Comparison of ENCODE assay signal across 15 cellular contexts in genomic region chr10:13969792-13970140, GRCh38.
DNase-seq lines count a peak whose midpoint lies in the region; ATAC-seq and TF ChIP-seq lines count a peak whose summit lies in the region.
"Had no signal": no experiment of that assay in that cellular context is flagged by ENCODE, and none has a peak within 500 bp of the region (broad histone marks: within the 10 kb centered on the region; RNA-seq: fewer than 3 reads in every experiment).

No MANE protein-coding gene starts in this region.

- H3K27me3 ChIP-seq in SK-N-SH (ENCODE audit: insufficient read depth), result no peaks in the 10 kb centered on the region
- H3K27me3 ChIP-seq: pancreas had no signal

- no peak overlapping the region for H3K9ac ChIP-seq in SK-N-SH

- no peaks in the 10 kb centered on the region for H3K36me3 ChIP-seq in SK-N-SH (replicated peaks in 1 of 2; ENCODE audit: control insufficient read depth in 1 of 2, insufficient read depth in 2 of 2, low read length in 1 of 2)
- H3K36me3 ChIP-seq: heart right ventricle, pancreas had no signal

- H3K9me3 ChIP-seq in SK-N-SH, result no peaks in the 10 kb centered on the region
- H3K9me3 ChIP-seq: Caco-2, heart right ventricle, pancreas had no signal

- no peaks in the 10 kb centered on the region for H4K20me1 ChIP-seq in SK-N-SH (ENCODE audit: insufficient read depth)

- peaks cover 14% of the 10 kb centered on the region; the same call in 1 of the 2 replicates for H3K79me2 ChIP-seq in SK-N-SH (ENCODE audit: insufficient read depth)

- H2AFZ ChIP-seq in SK-N-SH (ENCODE audit: low read depth), result no peak overlapping the region

- DNase-seq in SK-N-SH (no peak), GM13977 (ENCODE audit: low spot score) (peak; percentile 75), nucleus accumbens (lab: John Stamatoyannopoulos, UW) (no peak), AG20443 (ENCODE audit: low spot score) (no peak)
- peak; percentile 32 to 43 for DNase-seq in activated T-cell treated with anti-CD3 and anti-CD28 coated beads, Interleukin-2, amount 50 U/mL, for 48 hours
- peak; percentile 47 for DNase-seq in stimulated activated CD4-positive, alpha-beta T cell treated with anti-CD3 and anti-CD28 coated beads, Interleukin-15, amount 100 ng/mL, for 24 hours
- DNase-seq: activated B cell treated with CpG ODN at 0.5 μM for 24 hours, Caco-2, heart right ventricle, Kasumi-1, pancreas had no signal

- H3K4me2 ChIP-seq in SK-N-SH, result peak overlapping the region; percentile 67; the same call in 1 of the 2 replicates

- CTCF ChIA-PET in SK-N-SH (lab: Yijun Ruan, JAX), result no interaction called here

- in situ Hi-C loops in GM13977 (cut with MboI; ENCODE audit: low pct_unique_long_range_greater_than_20kb, low sequenced_read_pairs, unreplicated experiment), result no loop called here

- 97% methylated on average over 3 of the region's 3 CpGs for WGBS in SK-N-SH (ENCODE audit: low lambda C conversion rate)

- H3K27ac ChIP-seq in SK-N-SH (ENCODE audit: low read depth in 2 of 2, low read length in 1 of 2), result peak overlapping the region in 1 of 2 experiments; percentile 1; a peak in 1 of 4 replicates
- H3K27ac ChIP-seq: 22Rv1, heart right ventricle, pancreas had no signal

- no peaks in the 10 kb centered on the region for H3K9me2 ChIP-seq in SK-N-SH

- ATAC-seq in SK-N-SH treated with all-trans-retinoic acid at 6 μM for 48 hours, result no peak
- no peak for ATAC-seq in GM19324 (IDR thresholded peaks at IDR 0.05; ENCODE audit: low FRiP score, unreplicated experiment)
- ATAC-seq: pancreas, sciatic nerve had no signal

- TF ChIP-seq CTCF in SK-N-SH (IDR thresholded peaks at IDR 0.05), result no peak
- no peak for TF ChIP-seq CTCF in GM13977 (IDR thresholded peaks at IDR 0.05; ENCODE audit: extremely low read depth, insufficient read depth, missing control alignments)

- H3K4me1 ChIP-seq in SK-N-SH (ENCODE audit: control insufficient read depth in 1 of 2, insufficient read depth in 2 of 2, low read depth in 1 of 2, low read length in 1 of 2), result peaks cover 17 to 19% of the 10 kb centered on the region in 2 experiments
- H3K4me1 ChIP-seq: Caco-2, pancreas had no signal

- TF ChIP-seq RAD21 in SK-N-SH (IDR thresholded peaks at IDR 0.05; ENCODE audit: low read length), result no peak

- no peak overlapping the region for H3K4me3 ChIP-seq in SK-N-SH (ENCODE audit: low read depth in 2 of 2, low read length in 1 of 2)
- H3K4me3 ChIP-seq: pancreas had no signal

- POLR2A ChIA-PET in SK-N-SH (lab: Yijun Ruan, JAX), result no interaction called here

- peaks cover 35% of the 10 kb centered on the region for H3F3A ChIP-seq in SK-N-SH (replicated peaks; ENCODE audit: insufficient read depth)

- no peak for TF ChIP-seq EP300 in SK-N-SH (IDR thresholded peaks at IDR 0.05; ENCODE audit: borderline replicate concordance in 1 of 2, low read depth in 1 of 2, low read length in 1 of 2)

TF ChIP-seq in SK-N-SH, 30 proteins besides CTCF, POLR2A, EP300 and RAD21:
- TF ChIP-seq TAF1 (IDR thresholded peaks at IDR 0.05; ENCODE audit: borderline replicate concordance, low read depth, low read length), result no peak
- no peak for TF ChIP-seq RXRA (IDR thresholded peaks at IDR 0.05; ENCODE audit: borderline replicate concordance, low read depth)
- TF ChIP-seq GATA2 (CRISPR knock-in tag; IDR thresholded peaks at IDR 0.05), result no peak
- no peak for TF ChIP-seq CHD2 (IDR thresholded peaks at IDR 0.05; ENCODE audit: low read length, partially characterized antibody)
- no peak for TF ChIP-seq USF1 (IDR thresholded peaks at IDR 0.05; ENCODE audit: borderline replicate concordance, low read depth)
- TF ChIP-seq POLR2AphosphoS5 (IDR thresholded peaks at IDR 0.05; ENCODE audit: low read depth, low read length), result no peak
- TF ChIP-seq FOSL2 (IDR thresholded peaks at IDR 0.05; ENCODE audit: borderline replicate concordance, low read depth), result no peak
- no peak for TF ChIP-seq SIN3A (IDR thresholded peaks at IDR 0.05; ENCODE audit: borderline replicate concordance, low read depth, low read length)
- TF ChIP-seq REST (IDR thresholded peaks at IDR 0.05; ENCODE audit: low read depth, low read length), result no peak
- TF ChIP-seq MXI1 (IDR thresholded peaks at IDR 0.05; ENCODE audit: low read depth, low read length), result no peak

TF ChIP-seq in SK-N-SH treated with all-trans-retinoic acid at 6 μM for 48 hours, 23 proteins besides CTCF, POLR2A, EP300 and RAD21:
- TF ChIP-seq ZFP30 (CRISPR knock-in tag; IDR thresholded peaks at IDR 0.05) (no peak), ZNF565 (CRISPR knock-in tag; conservative IDR thresholded peaks at IDR 0.05; ENCODE audit: low read depth) (no peak), TSHZ2 (CRISPR knock-in tag; IDR thresholded peaks at IDR 0.05) (no peak)

Comparison
In these comparisons a context has a peak if more than half of its experiments do, and no peak if none do; other contexts are left out.
1. DNase-seq: peak in GM13977 (single experiment), activated T-cell treated with anti-CD3 and anti-CD28 coated beads, Interleukin-2, amount 50 U/mL, for 48 hours (2 of 2) and stimulated activated CD4-positive, alpha-beta T cell treated with anti-CD3 and anti-CD28 coated beads, Interleukin-15, amount 100 ng/mL, for 24 hours (single experiment); none in SK-N-SH (single experiment), nucleus accumbens (0 of 56) and AG20443 (single experiment).